Comparison of ENCODE assay signal across 1 cellular context in the genomic region with DNA sequence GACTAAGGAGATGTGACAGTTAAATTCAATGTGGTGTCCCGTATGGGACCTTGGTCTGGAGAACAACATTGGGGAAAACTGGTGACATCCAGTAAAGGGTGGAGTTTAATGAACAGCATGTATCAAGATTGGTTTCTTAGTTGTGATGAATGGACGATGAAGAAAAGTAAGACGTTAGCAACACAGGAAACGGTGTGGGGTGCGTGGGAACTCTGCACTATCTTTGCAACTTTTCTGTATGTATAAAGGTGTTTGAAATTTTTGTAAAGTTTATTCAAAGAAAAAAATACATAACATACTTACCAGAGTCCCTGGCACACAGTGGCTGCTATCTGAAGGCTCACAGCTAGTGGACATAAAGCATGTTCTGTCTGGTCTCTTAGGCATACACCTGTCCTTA.
TF ChIP-seq lines count a peak whose summit lies in the region.

No MANE protein-coding gene starts in this region.

TF ChIP-seq in K562, 482 proteins besides CTCF, POLR2A, EP300 and RAD21:
- TF ChIP-seq KAT2B (IDR thresholded peaks at IDR 0.05; ENCODE audit: low read depth, low read length) (no peak), ZNF311 (CRISPR knock-in tag; IDR thresholded peaks at IDR 0.05) (no peak), HMGN3 (IDR thresholded peaks at IDR 0.05; ENCODE audit: borderline replicate concordance, extremely low read depth, insufficient read length, low read depth, low read length) (no peak), FOXJ3 (CRISPR knock-in tag; IDR thresholded peaks at IDR 0.05) (no peak), ETV6 (IDR thresholded peaks at IDR 0.05; ENCODE audit: borderline replicate concordance in 1 of 2, low read depth in 2 of 2, low read length in 1 of 2) (no peak), ETV6 (CRISPR knock-in tag; IDR thresholded peaks at IDR 0.05; ENCODE audit: borderline replicate concordance) (no peak), DDX20 (tag; IDR thresholded peaks at IDR 0.05; ENCODE audit: low read depth) (no peak), NCOA4 (IDR thresholded peaks at IDR 0.05; ENCODE audit: partially characterized antibody) (no peak), ZNF764 (CRISPR knock-in tag; IDR thresholded peaks at IDR 0.05; ENCODE audit: low read depth) (no peak)
- TF ChIP-seq, protein P1, sequence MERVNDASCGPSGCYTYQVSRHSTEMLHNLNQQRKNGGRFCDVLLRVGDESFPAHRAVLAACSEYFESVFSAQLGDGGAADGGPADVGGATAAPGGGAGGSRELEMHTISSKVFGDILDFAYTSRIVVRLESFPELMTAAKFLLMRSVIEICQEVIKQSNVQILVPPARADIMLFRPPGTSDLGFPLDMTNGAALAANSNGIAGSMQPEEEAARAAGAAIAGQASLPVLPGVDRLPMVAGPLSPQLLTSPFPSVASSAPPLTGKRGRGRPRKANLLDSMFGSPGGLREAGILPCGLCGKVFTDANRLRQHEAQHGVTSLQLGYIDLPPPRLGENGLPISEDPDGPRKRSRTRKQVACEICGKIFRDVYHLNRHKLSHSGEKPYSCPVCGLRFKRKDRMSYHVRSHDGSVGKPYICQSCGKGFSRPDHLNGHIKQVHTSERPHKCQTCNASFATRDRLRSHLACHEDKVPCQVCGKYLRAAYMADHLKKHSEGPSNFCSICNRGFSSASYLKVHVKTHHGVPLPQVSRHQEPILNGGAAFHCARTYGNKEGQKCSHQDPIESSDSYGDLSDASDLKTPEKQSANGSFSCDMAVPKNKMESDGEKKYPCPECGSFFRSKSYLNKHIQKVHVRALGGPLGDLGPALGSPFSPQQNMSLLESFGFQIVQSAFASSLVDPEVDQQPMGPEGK (CRISPR knock-in tag; IDR thresholded peaks at IDR 0.05; ENCODE audit: borderline replicate concordance), result no peak
- TF ChIP-seq, protein P2, sequence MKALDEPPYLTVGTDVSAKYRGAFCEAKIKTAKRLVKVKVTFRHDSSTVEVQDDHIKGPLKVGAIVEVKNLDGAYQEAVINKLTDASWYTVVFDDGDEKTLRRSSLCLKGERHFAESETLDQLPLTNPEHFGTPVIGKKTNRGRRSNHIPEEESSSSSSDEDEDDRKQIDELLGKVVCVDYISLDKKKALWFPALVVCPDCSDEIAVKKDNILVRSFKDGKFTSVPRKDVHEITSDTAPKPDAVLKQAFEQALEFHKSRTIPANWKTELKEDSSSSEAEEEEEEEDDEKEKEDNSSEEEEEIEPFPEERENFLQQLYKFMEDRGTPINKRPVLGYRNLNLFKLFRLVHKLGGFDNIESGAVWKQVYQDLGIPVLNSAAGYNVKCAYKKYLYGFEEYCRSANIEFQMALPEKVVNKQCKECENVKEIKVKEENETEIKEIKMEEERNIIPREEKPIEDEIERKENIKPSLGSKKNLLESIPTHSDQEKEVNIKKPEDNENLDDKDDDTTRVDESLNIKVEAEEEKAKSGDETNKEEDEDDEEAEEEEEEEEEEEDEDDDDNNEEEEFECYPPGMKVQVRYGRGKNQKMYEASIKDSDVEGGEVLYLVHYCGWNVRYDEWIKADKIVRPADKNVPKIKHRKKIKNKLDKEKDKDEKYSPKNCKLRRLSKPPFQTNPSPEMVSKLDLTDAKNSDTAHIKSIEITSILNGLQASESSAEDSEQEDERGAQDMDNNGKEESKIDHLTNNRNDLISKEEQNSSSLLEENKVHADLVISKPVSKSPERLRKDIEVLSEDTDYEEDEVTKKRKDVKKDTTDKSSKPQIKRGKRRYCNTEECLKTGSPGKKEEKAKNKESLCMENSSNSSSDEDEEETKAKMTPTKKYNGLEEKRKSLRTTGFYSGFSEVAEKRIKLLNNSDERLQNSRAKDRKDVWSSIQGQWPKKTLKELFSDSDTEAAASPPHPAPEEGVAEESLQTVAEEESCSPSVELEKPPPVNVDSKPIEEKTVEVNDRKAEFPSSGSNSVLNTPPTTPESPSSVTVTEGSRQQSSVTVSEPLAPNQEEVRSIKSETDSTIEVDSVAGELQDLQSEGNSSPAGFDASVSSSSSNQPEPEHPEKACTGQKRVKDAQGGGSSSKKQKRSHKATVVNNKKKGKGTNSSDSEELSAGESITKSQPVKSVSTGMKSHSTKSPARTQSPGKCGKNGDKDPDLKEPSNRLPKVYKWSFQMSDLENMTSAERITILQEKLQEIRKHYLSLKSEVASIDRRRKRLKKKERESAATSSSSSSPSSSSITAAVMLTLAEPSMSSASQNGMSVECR (CRISPR knock-in tag; IDR thresholded peaks at IDR 0.05), result no peak
- TF ChIP-seq, protein P3, sequence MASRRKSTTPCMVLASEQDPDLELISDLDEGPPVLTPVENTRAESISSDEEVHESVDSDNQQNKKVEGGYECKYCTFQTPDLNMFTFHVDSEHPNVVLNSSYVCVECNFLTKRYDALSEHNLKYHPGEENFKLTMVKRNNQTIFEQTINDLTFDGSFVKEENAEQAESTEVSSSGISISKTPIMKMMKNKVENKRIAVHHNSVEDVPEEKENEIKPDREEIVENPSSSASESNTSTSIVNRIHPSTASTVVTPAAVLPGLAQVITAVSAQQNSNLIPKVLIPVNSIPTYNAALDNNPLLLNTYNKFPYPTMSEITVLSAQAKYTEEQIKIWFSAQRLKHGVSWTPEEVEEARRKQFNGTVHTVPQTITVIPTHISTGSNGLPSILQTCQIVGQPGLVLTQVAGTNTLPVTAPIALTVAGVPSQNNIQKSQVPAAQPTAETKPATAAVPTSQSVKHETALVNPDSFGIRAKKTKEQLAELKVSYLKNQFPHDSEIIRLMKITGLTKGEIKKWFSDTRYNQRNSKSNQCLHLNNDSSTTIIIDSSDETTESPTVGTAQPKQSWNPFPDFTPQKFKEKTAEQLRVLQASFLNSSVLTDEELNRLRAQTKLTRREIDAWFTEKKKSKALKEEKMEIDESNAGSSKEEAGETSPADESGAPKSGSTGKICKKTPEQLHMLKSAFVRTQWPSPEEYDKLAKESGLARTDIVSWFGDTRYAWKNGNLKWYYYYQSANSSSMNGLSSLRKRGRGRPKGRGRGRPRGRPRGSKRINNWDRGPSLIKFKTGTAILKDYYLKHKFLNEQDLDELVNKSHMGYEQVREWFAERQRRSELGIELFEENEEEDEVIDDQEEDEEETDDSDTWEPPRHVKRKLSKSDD (conservative IDR thresholded peaks at IDR 0.05; ENCODE audit: low read length), result no peak
